In genomic region chr17:77086433-77087010, GRCh38 we compare ENCODE assay signal across 1 cellular context.
TF ChIP-seq lines count a peak whose summit lies in the region.

No MANE protein-coding gene starts in this region.

TF ChIP-seq in Ishikawa, 13 proteins besides CTCF, POLR2A, EP300 and RAD21 (continued from another document):
- TF ChIP-seq REST (IDR thresholded peaks at IDR 0.05; ENCODE audit: low read depth) (no peak), ZBTB7A (IDR thresholded peaks at IDR 0.05; ENCODE audit: low read depth) (0 out of 2 replicates have a peak, but pooled peaks have one; percentile 27), CEBPB (IDR thresholded peaks at IDR 0.05) (no peak)
- TF ChIP-seq, protein P1, sequence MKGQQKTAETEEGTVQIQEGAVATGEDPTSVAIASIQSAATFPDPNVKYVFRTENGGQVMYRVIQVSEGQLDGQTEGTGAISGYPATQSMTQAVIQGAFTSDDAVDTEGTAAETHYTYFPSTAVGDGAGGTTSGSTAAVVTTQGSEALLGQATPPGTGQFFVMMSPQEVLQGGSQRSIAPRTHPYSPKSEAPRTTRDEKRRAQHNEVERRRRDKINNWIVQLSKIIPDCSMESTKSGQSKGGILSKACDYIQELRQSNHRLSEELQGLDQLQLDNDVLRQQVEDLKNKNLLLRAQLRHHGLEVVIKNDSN (IDR thresholded peaks at IDR 0.05) = no peak
